22 cellular contexts compared by ENCODE assay signal in the genomic region with DNA sequence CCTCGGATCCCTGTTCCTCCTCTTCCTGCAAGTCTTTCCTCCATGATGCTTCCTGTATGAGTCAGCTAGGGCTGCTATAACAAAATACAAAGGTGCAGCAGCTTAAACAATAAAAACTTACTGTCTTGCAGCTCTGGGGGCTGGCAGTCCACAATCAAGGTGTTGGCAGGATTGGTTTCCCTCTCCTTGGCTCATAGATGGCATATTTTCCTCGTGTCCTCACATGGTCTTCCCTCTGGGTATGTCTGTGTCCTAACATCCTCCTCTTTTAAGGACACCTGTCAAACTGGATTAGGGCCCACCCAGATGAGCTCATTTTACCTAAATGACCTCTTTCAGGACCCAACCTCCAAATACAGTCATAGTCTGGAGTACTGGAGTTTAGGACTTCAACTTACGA.
DNase-seq lines count a peak whose midpoint lies in the region; ATAC-seq and TF ChIP-seq lines count a peak whose summit lies in the region.
"Had no signal": no experiment of that assay in that cellular context is flagged by ENCODE, and none has a peak within 500 bp of the region (broad histone marks: within the 10 kb centered on the region; RNA-seq: fewer than 3 reads in every experiment).

No MANE protein-coding gene starts in this region.

- peaks cover 13% of the 10 kb centered on the region for H3K9me3 Mint-ChIP-seq in activated naive CD8-positive, alpha-beta T cell treated with anti-CD3 and anti-CD28 coated beads for 36 hours
- H3K9me3 Mint-ChIP-seq: CD4-positive, alpha-beta T cell had no signal

- no peak overlapping the region for H3K4me3 ChIP-seq in RWPE2 (ENCODE audit: severe bottlenecking)
- H3K4me3 ChIP-seq in esophagus (ENCODE audit: low read depth in 1 of 2, low read length in 2 of 2) = no peak overlapping the region
- no peak overlapping the region for H3K4me3 ChIP-seq in lung
- H3K4me3 ChIP-seq: BLaER1, GM23338, HAP-1 had no signal

- H3K36me3 Mint-ChIP-seq in activated naive CD8-positive, alpha-beta T cell treated with anti-CD3 and anti-CD28 coated beads for 36 hours = peaks cover 11% of the 10 kb centered on the region

- H3K36me3 ChIP-seq in RWPE2 (ENCODE audit: low read depth) = no peaks in the 10 kb centered on the region
- H3K36me3 ChIP-seq in esophagus (ENCODE audit: control insufficient read depth in 2 of 2, insufficient read depth in 2 of 2, low read length in 1 of 2) = no peaks in the 10 kb centered on the region
- H3K36me3 ChIP-seq in lung (ENCODE audit: control insufficient read depth in 2 of 2, insufficient read depth in 2 of 2, low read length in 2 of 2) = no peaks in the 10 kb centered on the region
- H3K36me3 ChIP-seq: BLaER1, HAP-1 had no signal

- 36 to 49% methylated on average over 3 of the region's 3 CpGs for WGBS in esophagus, 2 donors
- 53 to 60% methylated on average over 3 of the region's 3 CpGs for WGBS in lung, 2 donors

- H3K4me1 ChIP-seq in RWPE2 (ENCODE audit: insufficient read depth, poor library complexity, severe bottlenecking) (peaks cover 25% of the 10 kb centered on the region), esophagus (ENCODE audit: control insufficient read depth in 2 of 2, insufficient read depth in 2 of 2, low read length in 1 of 2) (no peaks in the 10 kb centered on the region), lung (ENCODE audit: control insufficient read depth in 2 of 2, insufficient read depth in 2 of 2, low read length in 2 of 2) (no peaks in the 10 kb centered on the region)
- H3K4me1 ChIP-seq: BLaER1, HAP-1 had no signal

- no peak for DNase-seq in RWPE2 (ENCODE audit: low spot score)
- no peak for DNase-seq in activated naive CD8-positive, alpha-beta T cell treated with anti-CD3 and anti-CD28 coated beads for 36 hours
- DNase-seq in lung (ENCODE audit: low spot score) = peak; percentile 20
- DNase-seq: CD4-positive, alpha-beta T cell; COR-L47; DMS79; KG1; NCI-H1092; NCI-H1436; NCI-H187 treated with DMSO at 0.1 percent for 48 hours; NCI-H2107; NCI-H446 treated with DMSO at 0.1 percent for 48 hours; NCI-H526 treated with DMSO at 0.1 percent for 48 hours; OCI-M1; SIG-M5 had no signal

- H3K27ac Mint-ChIP-seq in activated naive CD8-positive, alpha-beta T cell treated with anti-CD3 and anti-CD28 coated beads for 36 hours = peak overlapping the region; percentile 8
- H3K27ac Mint-ChIP-seq: CD4-positive, alpha-beta T cell; GM23338 had no signal

- H3K4me1 Mint-ChIP-seq in activated naive CD8-positive, alpha-beta T cell treated with anti-CD3 and anti-CD28 coated beads for 36 hours = peaks cover 9% of the 10 kb centered on the region
- H3K4me1 Mint-ChIP-seq: GM23338 had no signal

- H3K9me3 ChIP-seq in RWPE2 (ENCODE audit: severe bottlenecking) (no peaks in the 10 kb centered on the region), esophagus (ENCODE audit: control insufficient read depth in 2 of 2, insufficient read depth in 1 of 2, low read depth in 1 of 2, low read length in 1 of 2) (no peaks in the 10 kb centered on the region), lung (ENCODE audit: control insufficient read depth in 2 of 2, insufficient read depth in 1 of 2, low read length in 1 of 2) (peaks cover 0 to 3% of the 10 kb centered on the region in 2 donors)
- H3K9me3 ChIP-seq: BLaER1, HAP-1 had no signal

- peaks cover 11% of the 10 kb centered on the region for H3K27me3 Mint-ChIP-seq in activated naive CD8-positive, alpha-beta T cell treated with anti-CD3 and anti-CD28 coated beads for 36 hours

- no peaks in the 10 kb centered on the region for H3K27me3 ChIP-seq in RWPE2 (ENCODE audit: insufficient read depth, poor library complexity, severe bottlenecking)
- H3K27me3 ChIP-seq in esophagus (ENCODE audit: control insufficient read depth in 1 of 2, insufficient read depth in 2 of 2, low read length in 2 of 2) = no peaks in the 10 kb centered on the region
- H3K27me3 ChIP-seq in lung (ENCODE audit: control insufficient read depth, insufficient read depth) = no peaks in the 10 kb centered on the region
- H3K27me3 ChIP-seq: BLaER1 had no signal

- no peak overlapping the region for H3K4me3 Mint-ChIP-seq in activated naive CD8-positive, alpha-beta T cell treated with anti-CD3 and anti-CD28 coated beads for 36 hours
- H3K4me3 Mint-ChIP-seq: CD4-positive, alpha-beta T cell; GM23338 had no signal

- no peak for TF ChIP-seq CTCF in RWPE2 (IDR thresholded peaks at IDR 0.05; ENCODE audit: poor library complexity, severe bottlenecking)
- no peak for TF ChIP-seq CTCF in lung (IDR thresholded peaks at IDR 0.05; ENCODE audit: control extremely low read depth, extremely low read depth)

- H3K27ac ChIP-seq in RWPE2 (ENCODE audit: poor library complexity, severe bottlenecking) (peak overlapping the region; percentile 96), esophagus (ENCODE audit: low read depth in 2 of 2, low read length in 1 of 2) (peak overlapping the region; percentile 8 to 23), lung (ENCODE audit: low read depth in 1 of 2, low read length in 1 of 2) (no peak overlapping the region)
- H3K27ac ChIP-seq: BLaER1 had no signal

- peak; percentile 24 for ATAC-seq in RWPE2 (ENCODE audit: low read depth)
- no peak for ATAC-seq in lung (ENCODE audit: insufficient read depth, low FRiP score)
- ATAC-seq in HG02759 (IDR thresholded peaks at IDR 0.05; ENCODE audit: unreplicated experiment) = no peak
- ATAC-seq in HG03442 (IDR thresholded peaks at IDR 0.05; ENCODE audit: unreplicated experiment) = no peak
- ATAC-seq in GM19452 (IDR thresholded peaks at IDR 0.05; ENCODE audit: unreplicated experiment) = no peak
- ATAC-seq: GM23338 had no signal

Comparison
In these comparisons a context has a peak if more than half of its experiments do, and no peak if none do; other contexts are left out.
1. H3K27ac ChIP-seq: peak in RWPE2 (single experiment) and esophagus (2 of 2); none in lung (0 of 2).